In the genomic region with DNA sequence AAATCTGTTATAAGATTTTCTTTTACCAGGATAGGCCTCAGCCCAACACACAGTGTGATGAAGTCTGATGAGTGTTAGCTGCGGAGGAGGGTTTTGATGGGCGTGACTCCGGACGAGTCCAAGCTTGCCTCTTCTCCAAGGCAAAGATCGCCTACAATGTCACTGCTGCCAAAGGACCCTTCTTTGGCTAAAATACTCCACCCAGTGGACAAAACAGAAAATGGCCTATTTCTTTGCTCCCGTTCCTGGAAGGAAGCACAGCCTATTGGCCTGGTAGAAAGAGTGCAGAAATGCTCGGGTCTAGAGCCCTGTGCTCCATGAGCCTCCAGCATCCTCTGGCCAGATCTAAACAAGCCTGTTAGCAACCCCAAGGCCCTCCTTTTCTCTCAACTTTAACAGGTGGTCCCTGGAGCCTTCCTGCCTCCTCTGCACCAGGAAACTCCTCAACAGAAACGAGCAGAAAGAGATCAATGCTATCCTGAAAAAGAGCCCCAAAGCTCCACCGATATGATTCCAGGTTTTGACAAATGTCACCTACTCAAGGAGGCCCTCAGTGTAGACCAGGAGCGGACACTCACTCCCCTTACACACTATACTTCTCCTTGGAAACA, we compare ENCODE assay signal across 8 cellular contexts. TPM values are rescaled to one million over a fixed set of nuclear protein-coding genes. Genes with fewer than 3 reads are reported as not detected.
DNase-seq lines count a peak whose midpoint lies in the region; ATAC-seq and TF ChIP-seq lines count a peak whose summit lies in the region.

No MANE protein-coding gene starts in this region.

- intact Hi-C loops in left colon (cut with DNase I, micrococcal nuclease): loop anchor here (5.0 to 10.0 kb wide), 2 partner anchors 165 to 167 kb away; no protein-coding TSS in a partner anchor

- H3K9me3 ChIP-seq in MG63 (no peaks in the 10 kb centered on the region), Peyer's patch (no peaks in the 10 kb centered on the region)

- peak; percentile 13 for DNase-seq in GM06990 (ENCODE audit: extremely low read depth, insufficient read length)
- peak; percentile 83 for DNase-seq in HFF-Myc (ENCODE audit: extremely low read depth, low read depth)
- DNase-seq in MG63: peak; percentile 88
- DNase-seq in Peyer's patch: peak in 1 of 3 donors; percentile 57
- peak; percentile 91 for DNase-seq in dedifferentiated amniotic fluid mesenchymal stem cell (ENCODE audit: extremely low spot score)
- DNase-seq in left colon: peak; percentile 41 to 53
- DNase-seq in superior temporal gyrus (ENCODE audit: extremely low spot score): peak; percentile 94

- peak; percentile 93 for ATAC-seq in left colon

- TF ChIP-seq CTCF in 22Rv1 (IDR thresholded peaks at IDR 0.05) (peak; percentile 75), GM06990 (IDR thresholded peaks at IDR 0.05; ENCODE audit: insufficient read depth, low read length, poor library complexity, severe bottlenecking) (peak; percentile 66), HFF-Myc (IDR thresholded peaks at IDR 0.05; ENCODE audit: low read depth, low read length, missing control alignments) (peak; percentile 69), Peyer's patch (IDR thresholded peaks at IDR 0.05) (peak in 5 of 6 experiments; percentile 41 to 75 (median 68))

- no peaks in the 10 kb centered on the region for H3K27me3 ChIP-seq in GM06990 (replicated peaks; ENCODE audit: control insufficient read depth, insufficient read depth, low read length)
- no peaks in the 10 kb centered on the region; the same call in 1 of the 2 replicates for H3K27me3 ChIP-seq in MG63
- H3K27me3 ChIP-seq in Peyer's patch: no peaks in the 10 kb centered on the region

- H3K36me3 ChIP-seq in GM06990 (ENCODE audit: control insufficient read depth, insufficient read depth, low read length) (no peaks in the 10 kb centered on the region), MG63 (no peaks in the 10 kb centered on the region), Peyer's patch (no peaks in the 10 kb centered on the region)

- no peak overlapping the region for H3K27ac ChIP-seq in 22Rv1
- H3K27ac ChIP-seq in Peyer's patch: no peak overlapping the region

- H3K4me1 ChIP-seq in Peyer's patch: no peaks in the 10 kb centered on the region

- H3K4me3 ChIP-seq in GM06990 (replicated peaks; ENCODE audit: low read depth, low read length) (no peak overlapping the region), HFF-Myc (replicated peaks; ENCODE audit: low read depth, low read length) (no peak overlapping the region), MG63 (no peak overlapping the region), Peyer's patch (no peak overlapping the region)

- TF ChIP-seq POLR2A in Peyer's patch (IDR thresholded peaks at IDR 0.05): no peak

RNA-seq across cellular contexts. Expression of gene CASQ2, which starts 3.4 kb away (rescaled TPM):
- total RNA-seq in MG63 (2014; rRNA removed; shearing (Covaris generic); ENCODE audit: low replicate concordance): not detected in 2 replicates
- total RNA-seq in Peyer's patch (1 to 10 TPM in 1 of 4 donors, under 1 TPM in 3; 0.53 to 1.5 (median 0.68) TPM), left colon (1 to 10 TPM in 1 of 2 donors, under 1 TPM in 1; 0.46 to 6.6 TPM)
